Comparison of ENCODE assay signal across 10 cellular contexts in the genomic region with DNA sequence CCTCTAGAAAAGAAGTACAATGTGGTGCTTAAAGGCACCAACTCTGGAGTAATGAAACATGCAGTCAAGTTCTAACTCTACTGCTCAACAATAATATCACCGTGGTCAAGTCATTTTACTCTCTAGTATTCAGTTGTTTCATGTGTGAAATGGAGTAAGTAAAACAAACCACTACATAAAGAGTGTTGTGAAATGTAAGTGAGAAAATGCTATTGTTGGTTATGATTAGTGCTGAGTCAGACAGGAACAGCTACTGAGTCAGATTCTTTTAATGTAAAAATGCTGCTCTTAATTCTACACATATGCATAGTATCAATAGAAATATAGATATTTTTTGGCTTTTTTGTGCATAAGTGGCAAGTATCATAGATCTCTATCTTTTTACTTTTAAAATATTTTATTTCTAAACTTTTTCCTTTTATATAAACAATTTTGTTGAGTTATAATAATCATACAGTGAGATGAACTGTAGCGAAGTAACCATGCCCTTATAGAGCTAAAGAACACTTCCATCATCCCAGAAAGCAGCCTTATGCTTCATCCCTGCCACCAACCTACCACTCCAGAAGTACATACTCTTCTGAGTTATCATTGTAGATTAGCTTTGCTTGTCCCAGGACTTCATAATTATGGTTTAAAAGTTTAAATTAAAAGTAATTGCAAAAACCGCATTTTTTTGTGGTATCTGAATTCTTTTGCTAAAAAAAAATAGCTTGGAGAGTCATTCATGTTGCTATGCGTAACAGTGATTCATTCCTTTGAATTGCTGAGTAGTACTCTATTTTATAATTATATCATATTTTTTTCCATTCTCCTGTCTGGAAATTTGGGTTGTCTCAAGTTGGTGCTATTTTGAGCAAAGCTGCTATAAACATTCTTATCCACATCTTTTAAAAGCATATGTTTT.
DNase-seq lines count a peak whose midpoint lies in the region; ATAC-seq and TF ChIP-seq lines count a peak whose summit lies in the region.
"Had no signal": no experiment of that assay in that cellular context is flagged by ENCODE, and none has a peak within 500 bp of the region (broad histone marks: within the 10 kb centered on the region; RNA-seq: fewer than 3 reads in every experiment).

No MANE protein-coding gene starts in this region.

- H3K4me3 Mint-ChIP-seq in activated CD4-positive, alpha-beta T cell treated with anti-CD3 and anti-CD28 coated beads for 36 hours = no peak overlapping the region
- H3K4me3 Mint-ChIP-seq in type B pancreatic cell = no peak overlapping the region

- DNase-seq in activated CD4-positive, alpha-beta T cell treated with anti-CD3 and anti-CD28 coated beads for 36 hours = no peak
- no peak for DNase-seq in activated CD4-positive, alpha-beta T cell treated with anti-CD3 and anti-CD28 coated beads for 1 hour
- DNase-seq in astrocyte of the cerebellum (ENCODE audit: low read depth) (peak; percentile 34), renal cortical epithelial cell (ENCODE audit: low read depth) (peak; percentile 86), type B pancreatic cell (ENCODE audit: extremely low spot score, unreplicated experiment) (no peak)
- no peak for DNase-seq in activated naive CD4-positive, alpha-beta T cell treated with Interleukin-2 at 50 U/mL for 16 hours
- DNase-seq: NCI-H187, tibial artery had no signal

- CTCF ChIA-PET in activated CD4-positive, alpha-beta T cell treated with anti-CD3 and anti-CD28 coated beads for 36 hours (lab: Charles Lee) = no interaction called here

- H3K9me3 Mint-ChIP-seq in activated CD4-positive, alpha-beta T cell treated with anti-CD3 and anti-CD28 coated beads for 36 hours (ENCODE audit: low read depth) = peaks cover 21% of the 10 kb centered on the region
- peaks cover 19% of the 10 kb centered on the region for H3K9me3 Mint-ChIP-seq in type B pancreatic cell

- in situ Hi-C loops in astrocyte of the cerebellum (cut with HindIII; ENCODE audit: low sequenced_read_pairs) = no loop called here

- peaks cover 7% of the 10 kb centered on the region for H3K4me1 Mint-ChIP-seq in activated CD4-positive, alpha-beta T cell treated with anti-CD3 and anti-CD28 coated beads for 36 hours
- no peaks in the 10 kb centered on the region for H3K4me1 Mint-ChIP-seq in type B pancreatic cell (ENCODE audit: unreplicated experiment)

- no peak overlapping the region for H3K4me3 ChIP-seq in astrocyte of the cerebellum (ENCODE audit: low read depth, low read length)
- H3K4me3 ChIP-seq: tibial artery had no signal

- POLR2A ChIA-PET in activated CD4-positive, alpha-beta T cell treated with anti-CD3 and anti-CD28 coated beads for 36 hours (lab: Charles Lee) = interaction anchor here (0.6 kb wide), 1 partner anchor 699 kb away, joined by 8 read pairs; no protein-coding TSS in a partner anchor

- no peaks in the 10 kb centered on the region for H3K36me3 Mint-ChIP-seq in activated CD4-positive, alpha-beta T cell treated with anti-CD3 and anti-CD28 coated beads for 36 hours (ENCODE audit: low read depth)
- no peaks in the 10 kb centered on the region for H3K36me3 Mint-ChIP-seq in type B pancreatic cell

- H3K27me3 Mint-ChIP-seq in activated CD4-positive, alpha-beta T cell treated with anti-CD3 and anti-CD28 coated beads for 36 hours = no peaks in the 10 kb centered on the region
- H3K27me3 Mint-ChIP-seq in type B pancreatic cell = peaks cover 3% of the 10 kb centered on the region

- peak; percentile 79 for ATAC-seq in activated CD4-positive, alpha-beta T cell treated with anti-CD3 and anti-CD28 coated beads for 36 hours
- ATAC-seq in HG03378 (IDR thresholded peaks at IDR 0.05; ENCODE audit: unreplicated experiment) = peak; percentile 51
- ATAC-seq in GM19324 (IDR thresholded peaks at IDR 0.05; ENCODE audit: low FRiP score, unreplicated experiment) = no peak

- intact Hi-C loops in activated CD4-positive, alpha-beta T cell treated with anti-CD3 and anti-CD28 coated beads for 36 hours (cut with DNase I, micrococcal nuclease) = loop anchor here in 1 of 2 experiments (2.0 kb wide), 1 partner anchor 52 kb away; no protein-coding TSS in a partner anchor

- no peak overlapping the region for H3K27ac Mint-ChIP-seq in activated CD4-positive, alpha-beta T cell treated with anti-CD3 and anti-CD28 coated beads for 36 hours
- H3K27ac Mint-ChIP-seq in type B pancreatic cell = no peak overlapping the region

- no peak for TF ChIP-seq CTCF in astrocyte of the cerebellum (IDR thresholded peaks at IDR 0.05; ENCODE audit: low read depth, low read length, missing control alignments)
- TF ChIP-seq CTCF in type B pancreatic cell (conservative IDR thresholded peaks at IDR 0.05) = no peak

Comparison
In these comparisons a context has a peak if more than half of its experiments do, and no peak if none do; other contexts are left out.
1. DNase-seq: peak in astrocyte of the cerebellum (single experiment) and renal cortical epithelial cell (single experiment); none in activated CD4-positive, alpha-beta T cell treated with anti-CD3 and anti-CD28 coated beads for 36 hours (single experiment), activated CD4-positive, alpha-beta T cell treated with anti-CD3 and anti-CD28 coated beads for 1 hour (single experiment), type B pancreatic cell (single experiment) and activated naive CD4-positive, alpha-beta T cell treated with Interleukin-2 at 50 U/mL for 16 hours (single experiment).